In the genomic region with DNA sequence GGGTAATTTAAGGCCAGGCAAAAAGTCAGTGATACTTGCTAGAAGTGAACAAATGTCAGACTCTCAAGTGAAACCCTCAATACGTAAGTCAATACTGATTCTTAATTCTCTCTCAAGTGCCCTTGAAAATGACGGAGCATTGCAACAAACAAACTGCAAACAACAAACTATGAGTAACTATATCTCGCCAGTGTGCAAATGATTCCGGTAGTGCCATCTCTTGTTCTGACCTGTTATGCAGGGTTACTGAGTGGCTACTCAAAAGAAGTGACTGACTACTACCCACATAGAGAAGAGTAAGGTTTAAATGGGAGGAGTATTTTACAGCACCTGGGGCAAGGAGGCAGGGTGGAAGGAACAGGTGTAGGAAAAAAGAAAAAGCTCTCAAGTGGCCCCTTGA, we compare ENCODE assay signal across 8 cellular contexts. TPM values are rescaled to one million over a fixed set of nuclear protein-coding genes. Genes with fewer than 3 reads are reported as not detected.
DNase-seq lines count a peak whose midpoint lies in the region; ATAC-seq and TF ChIP-seq lines count a peak whose summit lies in the region.

No MANE protein-coding gene starts in this region.

- peaks cover 11% of the 10 kb centered on the region for H3K36me3 Mint-ChIP-seq in CD8-positive, alpha-beta T cell
- no peaks in the 10 kb centered on the region for H3K36me3 Mint-ChIP-seq in natural killer cell

- DNase-seq in CD8-positive, alpha-beta T cell: no peak
- DNase-seq in NCI-H2029 (lab: John Stamatoyannopoulos, UW): peak; percentile 59
- no peak for DNase-seq in cardiac fibroblast (ENCODE audit: low read depth in 2 of 2)
- no peak for DNase-seq in natural killer cell
- no peak for DNase-seq in NCI-H2081 treated with DMSO at 0.1 percent for 48 hours (lab: John Stamatoyannopoulos, UW)
- DNase-seq in hepatic stellate cell (ENCODE audit: low spot score): no peak

- H3K9me3 Mint-ChIP-seq in CD8-positive, alpha-beta T cell: no peaks in the 10 kb centered on the region
- H3K9me3 Mint-ChIP-seq in natural killer cell: no peaks in the 10 kb centered on the region

- no peak for ATAC-seq in CD8-positive, alpha-beta T cell
- ATAC-seq in natural killer cell (no peak), HG03354 (IDR thresholded peaks at IDR 0.05; ENCODE audit: poor library complexity, severe bottlenecking, unreplicated experiment) (no peak), HG02571 (IDR thresholded peaks at IDR 0.05; ENCODE audit: unreplicated experiment) (no peak)

- no peaks in the 10 kb centered on the region for H3K36me3 ChIP-seq in CD8-positive, alpha-beta T cell (ENCODE audit: insufficient read depth, low read length)

- no peaks in the 10 kb centered on the region for H3K27me3 ChIP-seq in CD8-positive, alpha-beta T cell (ENCODE audit: insufficient read depth, low read length)

- H3K9me3 ChIP-seq in CD8-positive, alpha-beta T cell (ENCODE audit: low read length): no peaks in the 10 kb centered on the region

- CTCF ChIA-PET in CD8-positive, alpha-beta T cell (lab: Charles Lee): no interaction called here

- H3K4me1 Mint-ChIP-seq in CD8-positive, alpha-beta T cell (ENCODE audit: low read depth): peaks cover 47% of the 10 kb centered on the region
- H3K4me1 Mint-ChIP-seq in natural killer cell: peaks cover 31 to 39% of the 10 kb centered on the region in 2 donors

- peak overlapping the region; percentile 97 for H3K4me3 Mint-ChIP-seq in CD8-positive, alpha-beta T cell
- peak overlapping the region; percentile 67 for H3K4me3 Mint-ChIP-seq in natural killer cell

- no peaks in the 10 kb centered on the region for H3K27me3 Mint-ChIP-seq in CD8-positive, alpha-beta T cell (ENCODE audit: low read depth)
- no peaks in the 10 kb centered on the region for H3K27me3 Mint-ChIP-seq in natural killer cell (ENCODE audit: low read depth in 2 of 2)

- H3K27ac Mint-ChIP-seq in CD8-positive, alpha-beta T cell: no peak overlapping the region
- peak overlapping the region in 1 of 2 donors; percentile 90 for H3K27ac Mint-ChIP-seq in natural killer cell

- peaks cover 20% of the 10 kb centered on the region for H3K4me1 ChIP-seq in CD8-positive, alpha-beta T cell (ENCODE audit: insufficient read depth, low read length)

- no peak overlapping the region for H3K4me3 ChIP-seq in CD8-positive, alpha-beta T cell (ENCODE audit: low read depth, low read length)
- peak overlapping the region; percentile 8 to 86 for H3K4me3 ChIP-seq in cardiac fibroblast (replicated peaks in 1 of 2; ENCODE audit: low read depth in 2 of 2, low read length in 2 of 2)

- no peak for TF ChIP-seq CTCF in CD8-positive, alpha-beta T cell (IDR thresholded peaks at IDR 0.05)
- no peak for TF ChIP-seq CTCF in cardiac fibroblast (IDR thresholded peaks at IDR 0.05; ENCODE audit: low read depth, low read length)
- no peak for TF ChIP-seq CTCF in natural killer cell (IDR thresholded peaks at IDR 0.05)

- H3K27ac ChIP-seq in CD8-positive, alpha-beta T cell (ENCODE audit: low read depth, low read length): no peak overlapping the region

- intact Hi-C loops in CD8-positive, alpha-beta T cell (cut with DNase I, micrococcal nuclease): loop anchor here (2.0 to 10.0 kb wide), 4 partner anchors 377 to 1309 kb away; a partner anchor contains a TSS
- intact Hi-C loops in natural killer cell (cut with micrococcal nuclease): no loop called here

- POLR2A ChIA-PET in CD8-positive, alpha-beta T cell (lab: Charles Lee): no interaction called here

RNA-seq across cellular contexts. Expression of a gene that starts 1.6 kb away (rescaled TPM):
- total RNA-seq in CD8-positive, alpha-beta T cell: 1 to 10 TPM; 4.7 to 6.1 TPM
- total RNA-seq in natural killer cell: 1 to 10 TPM; 5.0 to 6.3 (median 5.3) TPM

RNA-seq across cellular contexts. Expression of a gene that starts 56.8 kb away (rescaled TPM):
- total RNA-seq in CD8-positive, alpha-beta T cell: not detected
- not detected for total RNA-seq in natural killer cell
